16 cellular contexts compared by ENCODE assay signal in genomic region chr1:185257947-185258203, GRCh38. TPM values are rescaled to one million over a fixed set of nuclear protein-coding genes. Genes with fewer than 3 reads are reported as not detected.
DNase-seq lines count a peak whose midpoint lies in the region; ATAC-seq and TF ChIP-seq lines count a peak whose summit lies in the region.
"Had no signal": no experiment of that assay in that cellular context is flagged by ENCODE, and none has a peak within 500 bp of the region (broad histone marks: within the 10 kb centered on the region; RNA-seq: fewer than 3 reads in every experiment).

No MANE protein-coding gene starts in this region.

- WGBS in GM23248 (ENCODE audit: low coverage in 1 of 2, low lambda C conversion rate in 2 of 2, missing lambda C conversion rate in 2 of 2), 2 experiments, result 88 to 93% methylated on average over 2 of the region's 2 CpGs

- no peaks in the 10 kb centered on the region for H3K9me2 ChIP-seq in GM23248 (ENCODE audit: insufficient read depth)

- no peaks in the 10 kb centered on the region for H3K36me3 ChIP-seq in GM23248 (ENCODE audit: low read depth)
- H3K36me3 ChIP-seq: ascending aorta, BLaER1, MG63, ovary had no signal

- TF ChIP-seq CTCF in AG09309 (IDR thresholded peaks at IDR 0.05; ENCODE audit: control insufficient read depth, insufficient read depth, low read depth, low read length, missing control alignments) (no peak), WTC11 (IDR thresholded peaks at IDR 0.05) (no peak), foreskin keratinocyte (conservative IDR thresholded peaks at IDR 0.05) (no peak), HFFc6 (IDR thresholded peaks at IDR 0.05) (no peak)

- H3K4me3 ChIP-seq in AG09309 (ENCODE audit: control insufficient read depth, low read depth, low read length) (no peak overlapping the region), GM23248 (no peak overlapping the region)
- H3K4me3 ChIP-seq: ascending aorta, BLaER1, MG63, ovary had no signal

- H3K27ac Mint-ChIP-seq in WTC11 (no peak overlapping the region), HFFc6 (no peak overlapping the region)
- H3K27ac Mint-ChIP-seq: memory B cell had no signal

- H3K27me3 ChIP-seq in GM23248 (replicated peaks; ENCODE audit: insufficient read depth), result no peaks in the 10 kb centered on the region
- H3K27me3 ChIP-seq in foreskin keratinocyte, result no peaks in the 10 kb centered on the region
- H3K27me3 ChIP-seq: ascending aorta, BLaER1, MG63, ovary had no signal

- H3K36me3 Mint-ChIP-seq in WTC11, result peaks cover 5% of the 10 kb centered on the region
- no peaks in the 10 kb centered on the region for H3K36me3 Mint-ChIP-seq in HFFc6 (ENCODE audit: low read depth)

- no peaks in the 10 kb centered on the region for H4K20me1 ChIP-seq in GM23248 (ENCODE audit: insufficient read depth)
- H4K20me1 ChIP-seq: BLaER1 had no signal

- H3K4me1 ChIP-seq in GM23248 (ENCODE audit: insufficient read depth) (peaks cover 10% of the 10 kb centered on the region; the same call in 1 of the 2 replicates), foreskin keratinocyte (peaks cover 7% of the 10 kb centered on the region)
- H3K4me1 ChIP-seq: ascending aorta, BLaER1 had no signal

- H3K27ac ChIP-seq in GM23248, result no peak overlapping the region
- H3K27ac ChIP-seq in foreskin keratinocyte, result no peak overlapping the region
- H3K27ac ChIP-seq: ascending aorta, BLaER1, ovary had no signal

- POLR2A ChIA-PET in WTC11 (lab: Charles Lee), result no interaction called here

- H2AFZ ChIP-seq in GM23248, result no peak overlapping the region

- no peaks in the 10 kb centered on the region for H3F3A ChIP-seq in GM23248 (ENCODE audit: insufficient read depth)

- in situ Hi-C loops in GM23248 (cut with MboI), result no loop called here

- H3K9me3 Mint-ChIP-seq in WTC11 (peaks cover 5% of the 10 kb centered on the region), HFFc6 (no peaks in the 10 kb centered on the region)
- H3K9me3 Mint-ChIP-seq: memory B cell had no signal

- H3K4me3 Mint-ChIP-seq in WTC11 (peak overlapping the region; percentile 74), HFFc6 (no peak overlapping the region)
- H3K4me3 Mint-ChIP-seq: memory B cell had no signal

- H3K4me1 Mint-ChIP-seq in WTC11, result peaks cover 20% of the 10 kb centered on the region
- peaks cover 26% of the 10 kb centered on the region for H3K4me1 Mint-ChIP-seq in HFFc6 (ENCODE audit: low read depth)
- H3K4me1 Mint-ChIP-seq: memory B cell had no signal

- H3K4me2 ChIP-seq in GM23248 (ENCODE audit: unreplicated experiment), result no peak overlapping the region
- H3K4me2 ChIP-seq: BLaER1 had no signal

- no peaks in the 10 kb centered on the region for H3K9me3 ChIP-seq in GM23248 (ENCODE audit: low read depth)
- H3K9me3 ChIP-seq: ascending aorta, BLaER1, MG63, ovary had no signal

- CTCF ChIA-PET in WTC11 (lab: Charles Lee), result interaction anchor here (1.0 kb wide), 1 partner anchor 339 kb away, joined by 3 read pairs; no protein-coding TSS in a partner anchor

- no peak for ATAC-seq in WTC11
- no peak for ATAC-seq in foreskin keratinocyte
- ATAC-seq in HG02885 (IDR thresholded peaks at IDR 0.05; ENCODE audit: poor library complexity, unreplicated experiment), result no peak

- H3K79me2 ChIP-seq in GM23248 (ENCODE audit: insufficient read depth), result no peaks in the 10 kb centered on the region

- no peak overlapping the region for H3K9ac ChIP-seq in GM23248
- H3K9ac ChIP-seq: BLaER1 had no signal

- H3K27me3 Mint-ChIP-seq in WTC11 (ENCODE audit: low read depth) (no peaks in the 10 kb centered on the region), HFFc6 (ENCODE audit: insufficient read depth) (no peaks in the 10 kb centered on the region)
- H3K27me3 Mint-ChIP-seq: memory B cell had no signal

- DNase-seq in AG09309 (ENCODE audit: low read depth) (peak; percentile 49), GM23248 (peak; percentile 66), WTC11 (ENCODE audit: low spot score) (no peak), foreskin keratinocyte (peak; percentile 37 to 62), HFFc6 (no peak)
- no peak for DNase-seq in stimulated activated CD8-positive, alpha-beta memory T cell treated with anti-CD3 and anti-CD28 coated beads, Interleukin-4, amount 100 ng/mL, for 48 hours
- DNase-seq in stimulated activated naive CD4-positive, alpha-beta T cell treated with Interleukin-2 at 50 U/mL for 16 hours (lab: John Stamatoyannopoulos, UW), result no peak
- DNase-seq: activated CD8-positive, alpha-beta memory T cell treated with anti-CD3 and anti-CD28 coated beads, Interleukin-2, amount 50 U/mL, for 48 hours; effector CD8-positive, alpha-beta T cell; hippocampal formation; MG63; ovary had no signal

TF ChIP-seq in WTC11, 78 proteins besides CTCF, POLR2A, EP300 and RAD21:
- TF ChIP-seq GABPB1 (CRISPR knock-in tag; IDR thresholded peaks at IDR 0.05) (no peak), SMAD3 (CRISPR knock-in tag; IDR thresholded peaks at IDR 0.05; ENCODE audit: borderline replicate concordance) (no peak), CBFB (CRISPR knock-in tag; IDR thresholded peaks at IDR 0.05; ENCODE audit: low read depth) (no peak), ATF1 (CRISPR knock-in tag; IDR thresholded peaks at IDR 0.05) (no peak), ZSCAN18 (CRISPR knock-in tag; IDR thresholded peaks at IDR 0.05) (no peak), ZNF232 (CRISPR knock-in tag; IDR thresholded peaks at IDR 0.05) (no peak), SOX15 (CRISPR knock-in tag; IDR thresholded peaks at IDR 0.05) (no peak), ZNF317 (CRISPR knock-in tag; IDR thresholded peaks at IDR 0.05; ENCODE audit: borderline replicate concordance, low read depth) (no peak), ETV6 (CRISPR knock-in tag; IDR thresholded peaks at IDR 0.05) (no peak), RORB (CRISPR knock-in tag; IDR thresholded peaks at IDR 0.05) (no peak), EMX1 (CRISPR knock-in tag; IDR thresholded peaks at IDR 0.05) (no peak), TEAD1 (CRISPR knock-in tag; IDR thresholded peaks at IDR 0.05) (no peak), CREB1 (CRISPR knock-in tag; IDR thresholded peaks at IDR 0.05) (no peak), NFATC4 (CRISPR knock-in tag; IDR thresholded peaks at IDR 0.05) (no peak)
- TF ChIP-seq, protein P1, sequence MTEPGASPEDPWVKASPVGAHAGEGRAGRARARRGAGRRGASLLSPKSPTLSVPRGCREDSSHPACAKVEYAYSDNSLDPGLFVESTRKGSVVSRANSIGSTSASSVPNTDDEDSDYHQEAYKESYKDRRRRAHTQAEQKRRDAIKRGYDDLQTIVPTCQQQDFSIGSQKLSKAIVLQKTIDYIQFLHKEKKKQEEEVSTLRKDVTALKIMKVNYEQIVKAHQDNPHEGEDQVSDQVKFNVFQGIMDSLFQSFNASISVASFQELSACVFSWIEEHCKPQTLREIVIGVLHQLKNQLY (CRISPR knock-in tag; IDR thresholded peaks at IDR 0.05), result no peak

RNA-seq across cellular contexts. Expression of gene IVNS1ABP, which starts 59.2 kb away (rescaled TPM):
- 52.0 and 63.5 TPM in 2 replicates for total RNA-seq in GM23248 (2014; rRNA removed; shearing (Covaris generic))
- polyA plus RNA-seq in GM23248 (2016; fragmentation: Nextera tagmentation; extraction: Ambion mirVana), result 47.9 and 51.4 TPM in 2 replicates
- 141 to 159 TPM (median 141 TPM) in 3 replicates for total RNA-seq in WTC11 (2021)
- 73.4 and 76.4 TPM in 2 replicates for total RNA-seq in foreskin keratinocyte
- 39.8 and 45.6 TPM in 2 replicates for polyA plus RNA-seq in foreskin keratinocyte
- 10 to 100 TPM; 34.1 to 52.4 (median 41.2) TPM for total RNA-seq in HFFc6 (2021; fragmentation: NEBNext Ultra II Directional; extraction: Animal tissue kit (Norgen Biotek cat#: 25700))

Comparison
In these comparisons a context has a peak if more than half of its experiments do, and no peak if none do; other contexts are left out.
1. DNase-seq: peak in AG09309 (single experiment), GM23248 (single experiment) and foreskin keratinocyte (2 of 2); none in WTC11 (single experiment), stimulated activated CD8-positive, alpha-beta memory T cell treated with anti-CD3 and anti-CD28 coated beads, Interleukin-4, amount 100 ng/mL, for 48 hours (single experiment), stimulated activated naive CD4-positive, alpha-beta T cell treated with Interleukin-2 at 50 U/mL for 16 hours (single experiment) and HFFc6 (single experiment).